ENCODE assay signal across 8 cellular contexts in the genomic region with DNA sequence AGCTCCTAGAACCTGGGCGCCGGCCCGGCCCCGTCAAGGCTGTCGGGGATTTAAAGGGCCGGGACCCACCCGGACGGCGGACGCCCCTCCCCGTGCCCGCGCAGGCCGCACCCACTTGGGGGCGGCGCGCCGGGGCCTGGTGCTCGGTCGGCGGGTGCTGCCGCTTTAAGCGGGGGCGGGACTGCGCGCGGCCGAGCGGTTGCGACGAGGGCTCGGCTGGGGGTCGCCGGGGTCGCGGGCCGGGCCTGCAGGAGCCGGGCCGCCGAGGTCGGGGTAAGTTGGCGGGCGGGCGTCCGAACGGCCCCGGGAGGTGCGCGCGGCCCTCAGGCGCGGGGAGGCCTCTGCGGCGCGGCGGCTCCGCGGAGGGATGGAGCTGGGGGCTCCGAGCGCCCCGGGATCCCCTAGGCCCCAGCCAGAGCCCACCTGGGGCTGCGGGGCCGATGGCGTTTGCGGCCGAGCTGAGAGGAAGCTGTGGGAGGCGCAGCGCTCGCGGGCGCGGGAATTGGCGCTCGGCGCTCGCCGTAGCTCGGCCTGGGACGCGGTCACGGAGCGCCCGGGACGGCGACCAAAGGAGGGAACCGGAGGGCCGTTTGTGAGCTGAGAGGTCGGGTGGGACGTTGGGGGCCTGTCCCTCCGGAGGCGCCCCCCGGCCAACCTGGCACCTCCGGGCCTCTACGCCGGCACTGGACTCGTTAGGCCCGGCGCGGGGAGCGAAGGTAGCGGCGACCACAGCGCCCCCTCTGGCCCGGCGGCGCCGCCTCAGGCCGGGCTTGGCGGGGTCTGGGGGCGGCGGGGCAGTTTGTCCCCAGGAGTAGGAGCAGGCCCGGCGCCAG. TPM values are rescaled to one million over a fixed set of nuclear protein-coding genes. Genes with fewer than 3 reads are reported as not detected.
DNase-seq lines count a peak whose midpoint lies in the region; ATAC-seq and TF ChIP-seq lines count a peak whose summit lies in the region.

A gene (plus strand): TSS at position 168 of the 833 bp plus-strand sequence. CDS start 2,619 bp downstream, outside the sequence.

- TF ChIP-seq POLR2A in GM19193 (IDR thresholded peaks at IDR 0.05; ENCODE audit: extremely low read depth, insufficient read depth, insufficient read length), result peak; percentile 59

- no peaks in the 10 kb centered on the region for H3K9me3 ChIP-seq in CD4-positive, CD25-positive, alpha-beta regulatory T cell (ENCODE audit: control insufficient read depth in 2 of 2, low read length in 2 of 2)
- no peaks in the 10 kb centered on the region for H3K9me3 ChIP-seq in NT2/D1 (ENCODE audit: insufficient read depth, low read length)
- H3K9me3 ChIP-seq in muscle layer of duodenum (ENCODE audit: control insufficient read depth in 1 of 2, low read length in 2 of 2), result no peaks in the 10 kb centered on the region

- H3K9ac ChIP-seq in NT2/D1 (ENCODE audit: insufficient read length, low read depth), result peak within 1 kb of the TSS; percentile 92

- peaks cover 12% of the 10 kb centered on the region for H3K36me3 Mint-ChIP-seq in CD4-positive, CD25-positive, alpha-beta regulatory T cell
- peaks cover 13% of the 10 kb centered on the region for H3K36me3 Mint-ChIP-seq in activated T-cell treated with anti-CD3 and anti-CD28 coated beads, Interleukin-2, amount 50 U/mL, for 4 hours (ENCODE audit: insufficient read depth)

- peak; percentile 67 to 70 for ATAC-seq in CD4-positive, CD25-positive, alpha-beta regulatory T cell (ENCODE audit: low read depth in 2 of 2)
- ATAC-seq in HG03439 (IDR thresholded peaks at IDR 0.05; ENCODE audit: unreplicated experiment) (peak; percentile 70), esophagus mucosa (peak; percentile 75)
- ATAC-seq in activated T-cell treated with anti-CD3 and anti-CD28 coated beads, Interleukin-2, amount 50 U/mL, for 4 hours, result peak; percentile 82

- DNase-seq in CD4-positive, CD25-positive, alpha-beta regulatory T cell, result peak; percentile 62 to 85 (median 85)
- no peak for DNase-seq in NT2/D1 (ENCODE audit: low read depth, low spot score)
- DNase-seq in activated T-cell treated with anti-CD3 and anti-CD28 coated beads, Interleukin-2, amount 50 U/mL, for 4 hours, result peak; percentile 71
- peak; percentile 43 to 70 for DNase-seq in stimulated activated CD8-positive, alpha-beta memory T cell treated with anti-CD3 and anti-CD28 coated beads, Interleukin-7, amount 100 ng/mL, for 4 hours (ENCODE audit: low read depth in 2 of 2)

- H3K27ac ChIP-seq in CD4-positive, CD25-positive, alpha-beta regulatory T cell (ENCODE audit: insufficient read depth, low read length, poor library complexity, severe bottlenecking), result peak within 1 kb of the TSS; percentile 84
- H3K27ac ChIP-seq in muscle layer of duodenum (ENCODE audit: low read length), result peak within 1 kb of the TSS; percentile 79

- H3K27me3 ChIP-seq in CD4-positive, CD25-positive, alpha-beta regulatory T cell (ENCODE audit: control insufficient read depth, insufficient read depth, low read length), result no peaks in the 10 kb centered on the region
- H3K27me3 ChIP-seq in NT2/D1 (ENCODE audit: insufficient read depth, insufficient read length), result no peaks in the 10 kb centered on the region
- H3K27me3 ChIP-seq in muscle layer of duodenum (ENCODE audit: low read depth, low read length), result no peaks in the 10 kb centered on the region

- peaks cover 21% of the 10 kb centered on the region for H3K4me1 ChIP-seq in CD4-positive, CD25-positive, alpha-beta regulatory T cell (ENCODE audit: control insufficient read depth, insufficient read depth, low read length, poor library complexity, severe bottlenecking)
- peaks cover 3% of the 10 kb centered on the region for H3K4me1 ChIP-seq in NT2/D1 (ENCODE audit: insufficient read depth, insufficient read length)
- peaks cover 5 to 17% of the 10 kb centered on the region in 2 donors for H3K4me1 ChIP-seq in muscle layer of duodenum (ENCODE audit: control insufficient read depth in 1 of 2, insufficient read depth in 2 of 2, low read length in 2 of 2)

- H3K4me3 Mint-ChIP-seq in CD4-positive, CD25-positive, alpha-beta regulatory T cell, result peak within 1 kb of the TSS; percentile 96 to 98 (median 98)
- peak within 1 kb of the TSS; percentile 88 for H3K4me3 Mint-ChIP-seq in activated T-cell treated with anti-CD3 and anti-CD28 coated beads, Interleukin-2, amount 50 U/mL, for 4 hours

- H3K36me3 ChIP-seq in CD4-positive, CD25-positive, alpha-beta regulatory T cell (ENCODE audit: control insufficient read depth, insufficient read depth, low read length), result peaks cover 22% of the 10 kb centered on the region
- H3K36me3 ChIP-seq in NT2/D1 (ENCODE audit: insufficient read depth, insufficient read length, low read length) (peaks cover 24% of the 10 kb centered on the region), muscle layer of duodenum (ENCODE audit: control insufficient read depth in 1 of 2, insufficient read depth in 2 of 2, low read length in 2 of 2) (peaks cover 9 to 27% of the 10 kb centered on the region in 2 donors)

- H3K27me3 Mint-ChIP-seq in CD4-positive, CD25-positive, alpha-beta regulatory T cell, result peaks cover 22% of the 10 kb centered on the region
- H3K27me3 Mint-ChIP-seq in activated T-cell treated with anti-CD3 and anti-CD28 coated beads, Interleukin-2, amount 50 U/mL, for 4 hours (ENCODE audit: low read depth), result peaks cover 3% of the 10 kb centered on the region

- H3K27ac Mint-ChIP-seq in CD4-positive, CD25-positive, alpha-beta regulatory T cell, result peak within 1 kb of the TSS; percentile 95 to 96 (median 95)

- H3K4me3 ChIP-seq in CD4-positive, CD25-positive, alpha-beta regulatory T cell (ENCODE audit: low read depth, low read length), result peak within 1 kb of the TSS; percentile 89
- H3K4me3 ChIP-seq in NT2/D1 (ENCODE audit: insufficient read length, low read depth), result peak within 1 kb of the TSS; percentile 82
- peak within 1 kb of the TSS; percentile 93 to 96 for H3K4me3 ChIP-seq in muscle layer of duodenum (ENCODE audit: low read depth in 1 of 2, low read length in 2 of 2)

- peaks cover 6 to 37% (median 23%) of the 10 kb centered on the region in 4 donors for H3K4me1 Mint-ChIP-seq in CD4-positive, CD25-positive, alpha-beta regulatory T cell
- H3K4me1 Mint-ChIP-seq in activated T-cell treated with anti-CD3 and anti-CD28 coated beads, Interleukin-2, amount 50 U/mL, for 4 hours (ENCODE audit: low read depth), result peaks cover 35% of the 10 kb centered on the region

- H3K9me3 Mint-ChIP-seq in CD4-positive, CD25-positive, alpha-beta regulatory T cell, result no peaks in the 10 kb centered on the region
- H3K9me3 Mint-ChIP-seq in activated T-cell treated with anti-CD3 and anti-CD28 coated beads, Interleukin-2, amount 50 U/mL, for 4 hours, result no peaks in the 10 kb centered on the region

RNA-seq across cellular contexts. Expression of the gene that starts here (rescaled TPM):
- total RNA-seq in CD4-positive, CD25-positive, alpha-beta regulatory T cell, result 66.5 TPM
- 1 to 10 TPM; 2.9 to 4.1 (median 3.8) TPM for polyA plus RNA-seq in CD4-positive, CD25-positive, alpha-beta regulatory T cell
- total RNA-seq in activated T-cell treated with anti-CD3 and anti-CD28 coated beads, Interleukin-2, amount 50 U/mL, for 4 hours, result 10 to 100 TPM; 47.0 to 48.7 (median 47.5) TPM
- 17.3 TPM for total RNA-seq in esophagus mucosa
